In the genomic region with DNA sequence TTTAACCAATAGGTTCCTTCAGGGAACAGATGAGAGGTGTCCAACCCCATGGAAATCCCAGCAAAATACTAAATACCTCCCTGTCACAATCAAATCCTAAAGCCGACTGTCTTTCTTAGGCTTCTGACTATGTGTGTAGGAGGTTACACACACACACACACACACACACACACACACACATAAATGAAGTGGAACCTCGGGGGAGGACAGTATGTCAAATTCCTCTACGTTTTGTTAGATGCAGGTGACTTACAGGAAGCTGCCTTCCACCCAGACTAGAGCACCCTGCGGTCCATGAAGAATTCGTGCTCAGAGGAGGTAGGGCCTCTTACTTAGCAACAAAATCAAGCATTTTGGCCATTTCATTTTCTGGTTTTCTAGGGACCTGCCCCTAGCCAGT, we compare ENCODE assay signal across 20 cellular contexts. TPM values are rescaled to one million over a fixed set of nuclear protein-coding genes. Genes with fewer than 3 reads are reported as not detected.
DNase-seq lines count a peak whose midpoint lies in the region; ATAC-seq and TF ChIP-seq lines count a peak whose summit lies in the region.
"Had no signal": no experiment of that assay in that cellular context is flagged by ENCODE, and none has a peak within 500 bp of the region (broad histone marks: within the 10 kb centered on the region; RNA-seq: fewer than 3 reads in every experiment).

No MANE protein-coding gene starts in this region.

- peaks cover 0 to 29% of the 10 kb centered on the region in 2 experiments for H3K27me3 ChIP-seq in mesenchymal stem cell (ENCODE audit: control insufficient read depth in 1 of 2, insufficient read depth in 1 of 2, low read length in 2 of 2)
- H3K27me3 ChIP-seq: BLaER1 had no signal

- no peaks in the 10 kb centered on the region for H3K79me1 ChIP-seq in mesenchymal stem cell (replicated peaks; ENCODE audit: low read length, poor library complexity, severe bottlenecking)

- no peak overlapping the region for H2BK15ac ChIP-seq in mesenchymal stem cell (ENCODE audit: low read depth, poor library complexity, severe bottlenecking)

- no peak for TF ChIP-seq CTCF in HEK293 (tag by site-specific recombination; IDR thresholded peaks at IDR 0.05)

- no peak overlapping the region for H2BK120ac ChIP-seq in mesenchymal stem cell (ENCODE audit: low read depth, low read length)

- peak; percentile 42 for DNase-seq in activated CD8-positive, alpha-beta memory T cell treated with anti-CD3 and anti-CD28 coated beads for 24 hours
- DNase-seq in activated CD8-positive, alpha-beta memory T cell treated with anti-CD3 and anti-CD28 coated beads, Interleukin-2, amount 50 U/mL, for 4 hours: no peak
- no peak for DNase-seq in mesenchymal stem cell
- DNase-seq in ureter (ENCODE audit: low spot score): peak; percentile 3
- no peak for DNase-seq in left cardiac atrium
- DNase-seq: 8988T; CD8-positive, alpha-beta memory T cell; COR-L47; DMS 273 treated with DMSO at 0.1 percent for 48 hours; DMS53; DND-41; EL; GOT3 had no signal

- intact Hi-C loops in left cardiac atrium (cut with DNase I): no loop called here

- H3K9me3 ChIP-seq in HEK293 (ENCODE audit: control insufficient read depth, insufficient read depth, low read depth, low read length) (no peaks in the 10 kb centered on the region), mesenchymal stem cell (ENCODE audit: control insufficient read depth, low read length) (no peaks in the 10 kb centered on the region)
- H3K9me3 ChIP-seq: BLaER1 had no signal

- H3K27ac ChIP-seq in HEK293 (ENCODE audit: extremely low read depth, low read depth, low read length) (no peak overlapping the region), mesenchymal stem cell (ENCODE audit: low read length, poor library complexity, severe bottlenecking) (no peak overlapping the region)
- H3K27ac ChIP-seq: BLaER1 had no signal

- H4K8ac ChIP-seq in mesenchymal stem cell (ENCODE audit: low read length): no peak overlapping the region

- H4K91ac ChIP-seq in mesenchymal stem cell (ENCODE audit: low read length): no peak overlapping the region

- POLR2A ChIA-PET in HEK293 (lab: Yijun Ruan, JAX): interaction anchor here (0.6 kb wide), 1 partner anchor 12 kb away, joined by 3 read pairs; no protein-coding TSS in a partner anchor

- no peak overlapping the region for H3K4me2 ChIP-seq in mesenchymal stem cell (ENCODE audit: low read length, poor library complexity, severe bottlenecking)
- H3K4me2 ChIP-seq: BLaER1 had no signal

- H2BK5ac ChIP-seq in mesenchymal stem cell (ENCODE audit: low read depth, low read length, poor library complexity, severe bottlenecking): no peak overlapping the region

- H3K4ac ChIP-seq in mesenchymal stem cell (ENCODE audit: low read depth in 1 of 2, low read length in 2 of 2): no peak overlapping the region

- peak overlapping the region; percentile 11 for H2AK5ac ChIP-seq in mesenchymal stem cell (ENCODE audit: low read length, severe bottlenecking)

- CTCF ChIA-PET in HEK293 (lab: Yijun Ruan, JAX): interaction anchor here (0.6 kb wide), 1 partner anchor 37 kb away, joined by 3 read pairs; no protein-coding TSS in a partner anchor

- H2AFZ ChIP-seq in mesenchymal stem cell (ENCODE audit: low read depth, low read length): no peak overlapping the region

- no peaks in the 10 kb centered on the region for H3K4me1 ChIP-seq in HEK293 (ENCODE audit: control insufficient read depth, insufficient read depth, low read length)
- peaks cover 13% of the 10 kb centered on the region for H3K4me1 ChIP-seq in mesenchymal stem cell (ENCODE audit: control insufficient read depth, insufficient read depth, low read depth, low read length)

- H3K4me3 ChIP-seq in HEK293 (ENCODE audit: low read depth, low read length) (no peak overlapping the region), mesenchymal stem cell (ENCODE audit: insufficient read depth in 1 of 2, low read depth in 1 of 2, low read length in 2 of 2) (no peak overlapping the region)
- H3K4me3 ChIP-seq: BLaER1, GM12878 had no signal

- WGBS in mesenchymal stem cell: 72% methylated on average over 5 of the region's 5 CpGs

- no peak overlapping the region for H3K18ac ChIP-seq in mesenchymal stem cell (ENCODE audit: low read depth in 1 of 2, low read length in 2 of 2)

- no peak overlapping the region for H3K9ac ChIP-seq in mesenchymal stem cell (ENCODE audit: low read length)
- H3K9ac ChIP-seq: BLaER1 had no signal

- ATAC-seq in left cardiac atrium: no peak
- ATAC-seq in HG03135 (IDR thresholded peaks at IDR 0.05; ENCODE audit: unreplicated experiment): no peak
- ATAC-seq: GM12878, HCT116 had no signal

- no peaks in the 10 kb centered on the region for H3K36me3 ChIP-seq in HEK293 (ENCODE audit: control insufficient read depth in 2 of 2, insufficient read depth in 1 of 2, low read length in 2 of 2)
- H3K36me3 ChIP-seq in mesenchymal stem cell (ENCODE audit: control insufficient read depth in 1 of 2, insufficient read depth in 2 of 2, low read depth in 1 of 2, low read length in 2 of 2): no peaks in the 10 kb centered on the region
- H3K36me3 ChIP-seq: BLaER1 had no signal

- H3K14ac ChIP-seq in mesenchymal stem cell (ENCODE audit: low read length in 2 of 2): no peak overlapping the region

- no peak overlapping the region for H3K23ac ChIP-seq in mesenchymal stem cell (ENCODE audit: low read length in 2 of 2)

- H2BK12ac ChIP-seq in mesenchymal stem cell (ENCODE audit: low read length in 2 of 2): no peak overlapping the region

TF ChIP-seq in HEK293, 187 proteins besides CTCF, POLR2A, EP300 and RAD21:
- peak; percentile 79 for TF ChIP-seq EGR2 (tag by site-specific recombination; IDR thresholded peaks at IDR 0.05; ENCODE audit: low read depth)
- TF ChIP-seq ZNF350 (tag by site-specific recombination; IDR thresholded peaks at IDR 0.05): no peak
- TF ChIP-seq, protein P1, sequence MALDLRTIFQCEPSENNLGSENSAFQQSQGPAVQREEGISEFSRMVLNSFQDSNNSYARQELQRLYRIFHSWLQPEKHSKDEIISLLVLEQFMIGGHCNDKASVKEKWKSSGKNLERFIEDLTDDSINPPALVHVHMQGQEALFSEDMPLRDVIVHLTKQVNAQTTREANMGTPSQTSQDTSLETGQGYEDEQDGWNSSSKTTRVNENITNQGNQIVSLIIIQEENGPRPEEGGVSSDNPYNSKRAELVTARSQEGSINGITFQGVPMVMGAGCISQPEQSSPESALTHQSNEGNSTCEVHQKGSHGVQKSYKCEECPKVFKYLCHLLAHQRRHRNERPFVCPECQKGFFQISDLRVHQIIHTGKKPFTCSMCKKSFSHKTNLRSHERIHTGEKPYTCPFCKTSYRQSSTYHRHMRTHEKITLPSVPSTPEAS (tag by site-specific recombination; IDR thresholded peaks at IDR 0.05): peak; percentile 36; the same call in 1 of the 2 replicates
- TF ChIP-seq ZFHX2 (tag by site-specific recombination; conservative IDR thresholded peaks at IDR 0.05): peak; percentile 56; the same call in 1 of the 2 replicates
- TF ChIP-seq, protein P2, sequence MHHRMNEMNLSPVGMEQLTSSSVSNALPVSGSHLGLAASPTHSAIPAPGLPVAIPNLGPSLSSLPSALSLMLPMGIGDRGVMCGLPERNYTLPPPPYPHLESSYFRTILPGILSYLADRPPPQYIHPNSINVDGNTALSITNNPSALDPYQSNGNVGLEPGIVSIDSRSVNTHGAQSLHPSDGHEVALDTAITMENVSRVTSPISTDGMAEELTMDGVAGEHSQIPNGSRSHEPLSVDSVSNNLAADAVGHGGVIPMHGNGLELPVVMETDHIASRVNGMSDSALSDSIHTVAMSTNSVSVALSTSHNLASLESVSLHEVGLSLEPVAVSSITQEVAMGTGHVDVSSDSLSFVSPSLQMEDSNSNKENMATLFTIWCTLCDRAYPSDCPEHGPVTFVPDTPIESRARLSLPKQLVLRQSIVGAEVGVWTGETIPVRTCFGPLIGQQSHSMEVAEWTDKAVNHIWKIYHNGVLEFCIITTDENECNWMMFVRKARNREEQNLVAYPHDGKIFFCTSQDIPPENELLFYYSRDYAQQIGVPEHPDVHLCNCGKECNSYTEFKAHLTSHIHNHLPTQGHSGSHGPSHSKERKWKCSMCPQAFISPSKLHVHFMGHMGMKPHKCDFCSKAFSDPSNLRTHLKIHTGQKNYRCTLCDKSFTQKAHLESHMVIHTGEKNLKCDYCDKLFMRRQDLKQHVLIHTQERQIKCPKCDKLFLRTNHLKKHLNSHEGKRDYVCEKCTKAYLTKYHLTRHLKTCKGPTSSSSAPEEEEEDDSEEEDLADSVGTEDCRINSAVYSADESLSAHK (tag by site-specific recombination; IDR thresholded peaks at IDR 0.05): no peak
TF ChIP-seq in HEK293: peak in this region for 3.

RNA-seq across cellular contexts. Expression of a gene that starts 16.4 kb away (rescaled TPM):
- polyA plus RNA-seq in mesenchymal stem cell (2013, experiment 1 of 2): 0.10 TPM
- polyA plus RNA-seq in mesenchymal stem cell (2013, experiment 2 of 2): 0.10 TPM
- total RNA-seq in ureter (7.8 TPM), left cardiac atrium (not detected)
- total RNA-seq: CD8-positive, alpha-beta memory T cell; H7 had no signal
- polyA plus RNA-seq: AG04450; CD8-positive, alpha-beta memory T cell had no signal

RNA-seq across cellular contexts. Expression of a gene that starts 34.1 kb away (rescaled TPM):
- polyA plus RNA-seq in mesenchymal stem cell (2013, experiment 1 of 2): 3.0 TPM
- 3.2 TPM for polyA plus RNA-seq in mesenchymal stem cell (2013, experiment 2 of 2)
- total RNA-seq in ureter (48.0 TPM), left cardiac atrium (1 to 10 TPM; 1.9 to 3.7 TPM)

Comparison
In these comparisons a context has a peak if more than half of its experiments do, and no peak if none do; other contexts are left out.
1. DNase-seq: peak in activated CD8-positive, alpha-beta memory T cell treated with anti-CD3 and anti-CD28 coated beads for 24 hours (single experiment) and ureter (single experiment); none in activated CD8-positive, alpha-beta memory T cell treated with anti-CD3 and anti-CD28 coated beads, Interleukin-2, amount 50 U/mL, for 4 hours (single experiment), mesenchymal stem cell (single experiment) and left cardiac atrium (single experiment).
2. RNA of a gene that starts 34.1 kb away (total RNA-seq): 48.0 TPM in ureter (single experiment); 1.9 to 3.7 TPM in left cardiac atrium; every median in the first group is over 10 times any median in the second.